Comparison of ENCODE assay signal across 8 cellular contexts in genomic region chr1:185315364-185316108, GRCh38. TPM values are rescaled to one million over a fixed set of nuclear protein-coding genes. Genes with fewer than 3 reads are reported as not detected.
DNase-seq lines count a peak whose midpoint lies in the region; ATAC-seq, FAIRE-seq and TF ChIP-seq lines count a peak whose summit lies in the region.

No MANE protein-coding gene starts in this region.

- H3K4me1 Mint-ChIP-seq in H9 = peaks cover 48 to 49% of the 10 kb centered on the region in 2 experiments

- peaks cover 0 to 3% of the 10 kb centered on the region in 2 experiments; a peak in 1 of 5 replicates for H3K9me3 Mint-ChIP-seq in H9

- WGBS in H9 (ENCODE audit: extremely low coverage, insufficient read length, low lambda C conversion rate) = no CpG with 5 or more reads among the region's 8 CpGs

- H2AFZ ChIP-seq in H9 (ENCODE audit: low read length) (no peak overlapping the region), endothelial cell of umbilical vein (ENCODE audit: low read depth, low read length) (no peak overlapping the region)

- intact Hi-C loops in endothelial cell of umbilical vein (cut with micrococcal nuclease) = loop anchor here (2.0 to 5.0 kb wide), 5 partner anchors 51 to 508 kb away; partner anchors contain the start of genes SWT1 and TRMT1L

- TSS peak; percentile 11 for BruUV-seq in endothelial cell of umbilical vein (replicated peaks; lab: Mats Ljungman, UMichigan)

- FAIRE-seq in endothelial cell of umbilical vein (lab: Jason Lieb, UNC) = no peak

- H3K56ac ChIP-seq in H9 (ENCODE audit: insufficient read length, low read depth, low read length) = no peak overlapping the region

- peaks cover 17% of the 10 kb centered on the region for H3K36me3 ChIP-seq in BLaER1
- peaks cover 14% of the 10 kb centered on the region for H3K36me3 ChIP-seq in SJCRH30
- peaks cover 0 to 4% of the 10 kb centered on the region in 2 experiments for H3K36me3 ChIP-seq in endothelial cell of umbilical vein (ENCODE audit: control insufficient read depth in 2 of 2, extremely low read depth in 1 of 2, insufficient read depth in 2 of 2, low read length in 2 of 2)
- peaks cover 7% of the 10 kb centered on the region for H3K36me3 ChIP-seq in neutrophil

- no peak overlapping the region for H2AK5ac ChIP-seq in H9 (ENCODE audit: insufficient read length, low read length)

- H3K79me2 ChIP-seq in H9 (ENCODE audit: insufficient read depth, low read length) (peaks cover 51% of the 10 kb centered on the region), endothelial cell of umbilical vein (ENCODE audit: control insufficient read depth, insufficient read depth, low read length) (peaks cover 63% of the 10 kb centered on the region)

- H3K79me1 ChIP-seq in H9 (ENCODE audit: insufficient read depth, low read depth, low read length, poor library complexity, severe bottlenecking) = no peaks in the 10 kb centered on the region

- H4K8ac ChIP-seq in H9 (replicated peaks; ENCODE audit: insufficient read length, low read depth, low read length) = no peak overlapping the region

- peaks cover 3% of the 10 kb centered on the region for H3K23me2 ChIP-seq in H9 (ENCODE audit: insufficient read length, low read depth, low read length, poor library complexity, severe bottlenecking)

- H3K14ac ChIP-seq in H9 (ENCODE audit: insufficient read depth, low read length) = no peak overlapping the region

- H3K27me3 ChIP-seq in BLaER1 (no peaks in the 10 kb centered on the region), H9 (ENCODE audit: insufficient read depth, low read length) (no peaks in the 10 kb centered on the region), SJCRH30 (no peaks in the 10 kb centered on the region), endothelial cell of umbilical vein (ENCODE audit: control insufficient read depth in 2 of 2, insufficient read depth in 2 of 2, low read length in 2 of 2) (no peaks in the 10 kb centered on the region), neutrophil (no peaks in the 10 kb centered on the region)

- dilution Hi-C loops in endothelial cell of umbilical vein (cut with MboI; ENCODE audit: extremely low pct_ligation_motif_present, low sequenced_read_pairs) = no loop called here

- H3K4me1 ChIP-seq in BLaER1 (peaks cover 42% of the 10 kb centered on the region), H9 (ENCODE audit: insufficient read depth, low read length) (peaks cover 2% of the 10 kb centered on the region; the same call in 1 of the 2 replicates), SJCRH30 (peaks cover 10% of the 10 kb centered on the region), endothelial cell of umbilical vein (ENCODE audit: control insufficient read depth, extremely low read depth, insufficient read depth, low read length) (peaks cover 36% of the 10 kb centered on the region), neutrophil (ENCODE audit: control insufficient read depth in 1 of 2, insufficient read depth in 1 of 2, low read depth in 1 of 2, low read length in 1 of 2) (peaks cover 79 to 80% of the 10 kb centered on the region in 2 experiments)

- H3K27ac ChIP-seq in BLaER1 (peak overlapping the region; percentile 97), H9 (ENCODE audit: insufficient read length, low read depth, low read length) (no peak overlapping the region), SJCRH30 (peak overlapping the region; percentile 95; the same call in 1 of the 2 replicates), endothelial cell of umbilical vein (ENCODE audit: insufficient read depth, low read depth, low read length) (peak overlapping the region; percentile 74), neutrophil (peak overlapping the region; percentile 99)

- H3K4ac ChIP-seq in H9 (ENCODE audit: low read depth, low read length) = no peak overlapping the region

- CTCF ChIA-PET in endothelial cell of umbilical vein (lab: Charles Lee) = interaction anchor here (0.9 to 5.1 kb wide), 7 partner anchors 58 to 364 kb away, joined by 3 to 38 read pairs (median 17); no protein-coding TSS in a partner anchor

- H3K9ac ChIP-seq in BLaER1 = peak overlapping the region; percentile 99
- H3K9ac ChIP-seq in H9 (ENCODE audit: extremely low read depth, insufficient read length, low read length) = peak overlapping the region; percentile 82
- H3K9ac ChIP-seq in endothelial cell of umbilical vein (replicated peaks; ENCODE audit: extremely low read depth, insufficient read depth, low read length) = peak overlapping the region; percentile 94

- H4K20me1 ChIP-seq in BLaER1 (peaks cover 62% of the 10 kb centered on the region), H9 (ENCODE audit: control insufficient read depth, insufficient read depth, insufficient read length) (no peaks in the 10 kb centered on the region), endothelial cell of umbilical vein (replicated peaks; ENCODE audit: control insufficient read depth, extremely low read depth, insufficient read depth, low read length) (peaks cover 23% of the 10 kb centered on the region)

- H4K5ac ChIP-seq in H9 (ENCODE audit: insufficient read length, low read depth, low read length) = no peak overlapping the region

- POLR2A ChIA-PET in endothelial cell of umbilical vein (lab: Charles Lee) = interaction anchor here (1.0 to 2.4 kb wide), 2 partner anchors 12 to 280 kb away, joined by 3 to 9 read pairs; no protein-coding TSS in a partner anchor

- H2BK15ac ChIP-seq in H9 (ENCODE audit: low read depth, low read length) = no peak overlapping the region

- no peak overlapping the region for H3K18ac ChIP-seq in H9 (ENCODE audit: insufficient read length, low read depth, low read length)

- DNase-seq in H9 = no peak
- peak in 1 of 2 experiments; percentile 18 for DNase-seq in SJCRH30
- no peak for DNase-seq in endothelial cell of umbilical vein (ENCODE audit: low read depth, low spot score)
- no peak for DNase-seq in AG08395 (ENCODE audit: low spot score)

- H3K36me3 Mint-ChIP-seq in H9 (ENCODE audit: insufficient read depth in 1 of 3, low read depth in 3 of 3) = peaks cover 6 to 29% (median 28%) of the 10 kb centered on the region in 3 experiments

- TF ChIP-seq CTCF in H9 (conservative IDR thresholded peaks at IDR 0.05) (no peak), endothelial cell of umbilical vein (IDR thresholded peaks at IDR 0.05; ENCODE audit: extremely low read depth in 1 of 2, insufficient read depth in 1 of 2, low read depth in 1 of 2, low read length in 2 of 2) (no peak), neutrophil (IDR thresholded peaks at IDR 0.05) (no peak)

- H3K4me3 ChIP-seq in BLaER1 (peak overlapping the region; percentile 91), SJCRH30 (peak overlapping the region; percentile 84), endothelial cell of umbilical vein (replicated peaks in 1 of 3; ENCODE audit: insufficient read depth in 1 of 3, low read depth in 1 of 3, low read length in 3 of 3) (peak overlapping the region; percentile 66 to 98 (median 94)), neutrophil (ENCODE audit: low read depth in 1 of 2, low read length in 1 of 2) (peak overlapping the region; percentile 93 to 98)

- H3K4me3 Mint-ChIP-seq in H9 = peak overlapping the region; percentile 96 to 98

- H3K27ac Mint-ChIP-seq in H9 = peak overlapping the region; percentile 35 to 96 (median 57); a peak in 5 of 7 replicates

- no peak overlapping the region for H2BK120ac ChIP-seq in H9 (ENCODE audit: low read depth, low read length, poor library complexity, severe bottlenecking)

- H4K91ac ChIP-seq in H9 (ENCODE audit: insufficient read length, low read depth, low read length) = no peak overlapping the region

- no peaks in the 10 kb centered on the region for H3K27me3 Mint-ChIP-seq in H9 (ENCODE audit: low read depth)

- ATAC-seq in HG03045 (IDR thresholded peaks at IDR 0.05; ENCODE audit: unreplicated experiment) = no peak
- no peak for ATAC-seq in HG03196 (IDR thresholded peaks at IDR 0.05; ENCODE audit: unreplicated experiment)

- H2BK20ac ChIP-seq in H9 (ENCODE audit: low read depth, low read length, poor library complexity, severe bottlenecking) = no peak overlapping the region

- peaks cover 1% of the 10 kb centered on the region; the same call in 1 of the 2 replicates for H3K9me3 ChIP-seq in BLaER1
- H3K9me3 ChIP-seq in H9 (ENCODE audit: control insufficient read depth, low read depth, low read length) = no peaks in the 10 kb centered on the region
- H3K9me3 ChIP-seq in SJCRH30 (replicated peaks) = no peaks in the 10 kb centered on the region
- H3K9me3 ChIP-seq in endothelial cell of umbilical vein (replicated peaks; ENCODE audit: control insufficient read depth, insufficient read depth, low read length) = no peaks in the 10 kb centered on the region
- no peaks in the 10 kb centered on the region for H3K9me3 ChIP-seq in neutrophil

- H2BK12ac ChIP-seq in H9 (ENCODE audit: insufficient read length, low read depth, low read length) = no peak overlapping the region

- no peak for TF ChIP-seq POLR2A in endothelial cell of umbilical vein (IDR thresholded peaks at IDR 0.05; ENCODE audit: low read depth, low read length)

- H3K9me1 ChIP-seq in endothelial cell of umbilical vein (replicated peaks; ENCODE audit: control insufficient read depth, extremely low read depth, insufficient read depth, low read length) = peaks cover 2% of the 10 kb centered on the region

- H2BK5ac ChIP-seq in H9 (ENCODE audit: insufficient read length, low read length) = no peak overlapping the region

- no peak overlapping the region for H3T11ph ChIP-seq in H9 (ENCODE audit: low read length)

- H3K23ac ChIP-seq in H9 (ENCODE audit: insufficient read length, low read depth, low read length) = no peak overlapping the region

- peak overlapping the region; percentile 96 for H3K4me2 ChIP-seq in BLaER1
- H3K4me2 ChIP-seq in H9 (ENCODE audit: insufficient read depth, insufficient read length, low read length) = peak overlapping the region; percentile 100
- H3K4me2 ChIP-seq in endothelial cell of umbilical vein (ENCODE audit: insufficient read depth, low read length) = peak overlapping the region; percentile 95

TF ChIP-seq in endothelial cell of umbilical vein, 7 proteins besides CTCF, POLR2A, EP300 and RAD21:
- no peak for TF ChIP-seq MAX (IDR thresholded peaks at IDR 0.05; ENCODE audit: insufficient read depth, insufficient read length)
- peak; percentile 32 for TF ChIP-seq GATA2 (IDR thresholded peaks at IDR 0.05; ENCODE audit: insufficient read depth, insufficient read length, low read depth, low read length)

RNA-seq across cellular contexts. Expression of gene IVNS1ABP, which starts 1.5 kb away (rescaled TPM):
- total RNA-seq in H9 (2021) (104 and 110 TPM in 2 replicates), endothelial cell of umbilical vein (75.3 and 81.6 TPM in 2 replicates)
- total RNA-seq in SJCRH30 (2014; rRNA removed; shearing (Covaris generic)) = 49.9 and 63.5 TPM in 2 replicates
- polyA plus RNA-seq in endothelial cell of umbilical vein = 19.9 and 26.3 TPM in 2 replicates
- 20.7 and 23.9 TPM in 2 replicates for polyA plus RNA-seq in endothelial cell of umbilical vein (2011; cell fraction: cytosol; rRNA removed)
- 239 and 296 TPM in 2 replicates for polyA plus RNA-seq in endothelial cell of umbilical vein (2011; cell fraction: nucleus; rRNA removed)
- 41.0 and 52.8 TPM in 2 replicates for polyA plus RNA-seq in endothelial cell of umbilical vein (2012)
- 68.2 and 73.9 TPM in 2 replicates for polyA minus RNA-seq in endothelial cell of umbilical vein
- 22.8 TPM for polyA minus RNA-seq in endothelial cell of umbilical vein (2011; cell fraction: cytosol; rRNA and poly(A)+ RNA removed)
- 342 and 456 TPM in 2 replicates for polyA minus RNA-seq in endothelial cell of umbilical vein (2011; cell fraction: nucleus; rRNA and poly(A)+ RNA removed)
